ENCODE assay signal across 14 cellular contexts in the genomic region with DNA sequence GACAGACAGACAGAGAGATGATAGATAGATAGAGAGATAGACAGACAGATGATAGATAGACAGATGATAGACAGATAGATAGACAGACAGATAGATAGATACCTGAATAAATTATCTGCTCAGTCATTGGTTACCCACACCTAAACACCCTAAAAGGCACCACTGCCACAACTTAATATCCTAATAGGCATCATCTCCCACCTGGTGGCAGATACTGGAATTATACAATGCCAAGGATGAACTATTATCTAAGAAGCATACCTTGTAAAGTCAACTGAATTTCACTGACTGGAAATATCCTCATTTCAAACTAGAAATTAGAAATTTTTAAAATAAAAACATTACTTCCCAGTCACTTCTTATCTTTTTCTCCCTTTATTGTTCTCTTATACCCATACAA. TPM values are rescaled to one million over a fixed set of nuclear protein-coding genes. Genes with fewer than 3 reads are reported as not detected.
DNase-seq lines count a peak whose midpoint lies in the region; ATAC-seq, FAIRE-seq and TF ChIP-seq lines count a peak whose summit lies in the region.
"Had no signal": no experiment of that assay in that cellular context is flagged by ENCODE, and none has a peak within 500 bp of the region (broad histone marks: within the 10 kb centered on the region; RNA-seq: fewer than 3 reads in every experiment).

No MANE protein-coding gene starts in this region.

- DNase-seq in A549 (ENCODE audit: low read depth in 1 of 2, low spot score in 1 of 2) (peak in 1 of 2 experiments; percentile 51), BE2C (no peak), epithelial cell of esophagus (ENCODE audit: low read depth) (peak; percentile 24), DMS79 (lab: John Stamatoyannopoulos, UW) (no peak), GF-D8 (lab: John Stamatoyannopoulos, UW) (no peak)
- no peak for DNase-seq in effector CD8-positive, alpha-beta T cell (lab: John Stamatoyannopoulos, UW)
- DNase-seq: activated T-cell treated with anti-CD3 and anti-CD28 coated beads for 4 hours, body of pancreas, DMS153, KG1, NCI-H2081 treated with DMSO at 0.1 percent for 48 hours, PC-9 had no signal

- H3K9me3 ChIP-seq in A549 (no peaks in the 10 kb centered on the region), BE2C (0 out of 2 replicates have a peak, but pooled peaks cover 3% of the 10 kb centered on the region), OCI-LY3 (ENCODE audit: insufficient read depth, low read length) (no peaks in the 10 kb centered on the region)
- H3K9me3 ChIP-seq: body of pancreas had no signal

- ATAC-seq in A549 (0 out of 6 replicates have a peak, but pooled peaks of 1 of the 2 experiments have one; percentile 13), GM21526 (IDR thresholded peaks at IDR 0.05; ENCODE audit: low FRiP score, unreplicated experiment) (no peak)
- ATAC-seq: body of pancreas had no signal

- POLR2A ChIA-PET in A549 (lab: Yijun Ruan, JAX): no interaction called here

- TF ChIP-seq EP300 in A549 (IDR thresholded peaks at IDR 0.05): no peak

- no peaks in the 10 kb centered on the region; the same call in 1 of the 2 replicates for H3K27me3 ChIP-seq in BE2C
- H3K27me3 ChIP-seq in OCI-LY3 (ENCODE audit: low read depth, low read length): no peaks in the 10 kb centered on the region
- H3K27me3 ChIP-seq: body of pancreas had no signal

- H2AFZ ChIP-seq in OCI-LY3 (ENCODE audit: low read depth, low read length): no peak overlapping the region
- H2AFZ ChIP-seq: PC-9 had no signal

- CTCF ChIA-PET in A549 (lab: Yijun Ruan, JAX): interaction anchor here (0.9 to 1.9 kb wide), 4 partner anchors 7 to 903 kb away, joined by 3 to 13 read pairs (median 9); no protein-coding TSS in a partner anchor

- TF ChIP-seq RAD21 in A549 (conservative IDR thresholded peaks at IDR 0.05 in 1 of 2, IDR thresholded peaks at IDR 0.05 in 1 of 2): peak; percentile 34 to 62; a peak in 3 of 5 replicates

- H3K4me2 ChIP-seq in A549 (0 out of 3 replicates have a peak overlapping the region, but pooled peaks have one; percentile 73), OCI-LY3 (ENCODE audit: low read length) (no peak overlapping the region)
- H3K4me2 ChIP-seq: PC-9 had no signal

- no peaks in the 10 kb centered on the region for H4K20me1 ChIP-seq in OCI-LY3 (ENCODE audit: insufficient read depth, low read length)

- FAIRE-seq in A549 (lab: Jason Lieb, UNC): no peak

- TF ChIP-seq CTCF in A549 (IDR thresholded peaks at IDR 0.05): peak; percentile 31; the same call in 2 of the 3 replicates
- TF ChIP-seq CTCF in BE2C (IDR thresholded peaks at IDR 0.05; ENCODE audit: low read depth, low read length): peak; percentile 33
- 0 out of 2 replicates have a peak, but pooled peaks have one; percentile 13 for TF ChIP-seq CTCF in OCI-LY3 (IDR thresholded peaks at IDR 0.05; ENCODE audit: low read depth, low read length)
- TF ChIP-seq CTCF in epithelial cell of esophagus (IDR thresholded peaks at IDR 0.05; ENCODE audit: insufficient read depth, low read depth, low read length, missing control alignments): peak; percentile 38

- peaks cover 52% of the 10 kb centered on the region for H3K4me1 ChIP-seq in A549
- H3K4me1 ChIP-seq in BE2C: no peaks in the 10 kb centered on the region
- no peaks in the 10 kb centered on the region for H3K4me1 ChIP-seq in OCI-LY3 (ENCODE audit: low read length)
- H3K4me1 ChIP-seq: body of pancreas had no signal

- TF ChIP-seq POLR2A in A549 (IDR thresholded peaks at IDR 0.05; ENCODE audit: low read length): no peak

- H3K9ac ChIP-seq in OCI-LY3 (ENCODE audit: low read length): no peak overlapping the region

- peak overlapping the region; percentile 69 to 86 for H3K27ac ChIP-seq in A549
- H3K27ac ChIP-seq in OCI-LY3 (ENCODE audit: low read length): no peak overlapping the region
- H3K27ac ChIP-seq: body of pancreas, PC-9 had no signal

- no peak overlapping the region for H3K4me3 ChIP-seq in A549
- H3K4me3 ChIP-seq in BE2C (ENCODE audit: low read depth, low read length): no peak overlapping the region
- H3K4me3 ChIP-seq in OCI-LY3 (ENCODE audit: low read length): no peak overlapping the region
- no peak overlapping the region for H3K4me3 ChIP-seq in epithelial cell of esophagus (ENCODE audit: low read length)
- H3K4me3 ChIP-seq: body of pancreas, PC-9 had no signal

- H3K36me3 ChIP-seq in BE2C (no peaks in the 10 kb centered on the region), OCI-LY3 (replicated peaks; ENCODE audit: low read depth, low read length) (no peaks in the 10 kb centered on the region)

- no peaks in the 10 kb centered on the region for H3K79me2 ChIP-seq in OCI-LY3 (ENCODE audit: low read length)

TF ChIP-seq in A549, 52 proteins besides CTCF, POLR2A, EP300 and RAD21:
- TF ChIP-seq CHD4 (IDR thresholded peaks at IDR 0.05; ENCODE audit: borderline replicate concordance): no peak
- TF ChIP-seq RARB (CRISPR knock-in tag; IDR thresholded peaks at IDR 0.05): no peak
- peak; percentile 41 for TF ChIP-seq SMC3 (IDR thresholded peaks at IDR 0.05)
- no peak for TF ChIP-seq TFCP2L1 (CRISPR knock-in tag; IDR thresholded peaks at IDR 0.05)

RNA-seq across cellular contexts. Expression of a gene that starts 19.4 kb away (rescaled TPM):
- polyA plus RNA-seq in A549 (2011; rRNA removed): 1.7 and 2.7 TPM in 2 replicates
- polyA plus RNA-seq in A549 (2012; cell fraction: cytosol; rRNA removed): 0.26 and 0.32 TPM in 2 replicates
- polyA plus RNA-seq in A549 (2012; cell fraction: nucleus; rRNA removed): 0.79 and 0.88 TPM in 2 replicates
- 0.88 to 1.2 TPM (median 1.2 TPM) in 3 replicates for polyA plus RNA-seq in A549 (2017; fragmentation: RNase III; extraction: RNeasy Plus Mini Kit Qiagen cat#74134 plus additional on column Dnase treatment)
- 2.9 and 4.9 TPM in 2 replicates for polyA minus RNA-seq in A549 (2011; rRNA and poly(A)+ RNA removed)
- not detected for polyA plus RNA-seq in BE2C (2012; ENCODE audit: insufficient read depth, insufficient read length, low read depth)

RNA-seq across cellular contexts. Expression of a gene that starts 43.6 kb away (rescaled TPM):
- polyA plus RNA-seq in A549 (2011; rRNA removed): 42.8 and 44.1 TPM in 2 replicates
- 13.0 and 16.5 TPM in 2 replicates for polyA plus RNA-seq in A549 (2012; cell fraction: cytosol; rRNA removed)
- 21.3 and 31.8 TPM in 2 replicates for polyA plus RNA-seq in A549 (2012; cell fraction: nucleus; rRNA removed)
- polyA plus RNA-seq in A549 (2017; fragmentation: RNase III; extraction: RNeasy Plus Mini Kit Qiagen cat#74134 plus additional on column Dnase treatment): 36.0 to 45.2 TPM (median 39.7 TPM) in 3 replicates
- 27.6 and 28.5 TPM in 2 replicates for polyA minus RNA-seq in A549 (2011; rRNA and poly(A)+ RNA removed)
- polyA plus RNA-seq in BE2C (2012; ENCODE audit: insufficient read depth, insufficient read length, low read depth): not detected
